In the genomic region with DNA sequence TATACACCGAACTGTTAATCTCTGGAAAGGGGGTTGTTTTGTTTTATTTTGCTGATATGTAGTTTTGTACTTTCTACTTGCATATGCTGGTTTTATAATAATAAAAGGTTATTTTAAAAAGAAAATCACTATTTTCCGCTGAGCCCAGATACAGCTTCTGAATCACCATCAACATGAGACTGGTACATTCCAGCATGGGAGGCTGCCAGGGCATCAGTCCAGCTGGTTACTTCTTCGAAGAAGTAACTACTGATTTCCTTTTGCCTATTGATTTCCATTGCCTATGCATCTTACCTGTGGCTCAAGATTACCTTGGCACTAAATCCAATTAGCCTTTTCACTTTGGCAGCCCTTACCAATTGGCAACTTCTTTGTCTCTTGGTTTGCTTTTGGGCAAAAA, we compare ENCODE assay signal across 22 cellular contexts. TPM values are rescaled to one million over a fixed set of nuclear protein-coding genes. Genes with fewer than 3 reads are reported as not detected.
DNase-seq lines count a peak whose midpoint lies in the region; ATAC-seq and TF ChIP-seq lines count a peak whose summit lies in the region.
"Had no signal": no experiment of that assay in that cellular context is flagged by ENCODE, and none has a peak within 500 bp of the region (broad histone marks: within the 10 kb centered on the region; RNA-seq: fewer than 3 reads in every experiment).

No MANE protein-coding gene starts in this region.

- POLR2A ChIA-PET in MCF 10A (lab: Yijun Ruan, JAX), result interaction anchor here (1.0 to 2.0 kb wide), 2 partner anchors 12 to 15 kb away, joined by 3 to 5 read pairs; no protein-coding TSS in a partner anchor

- H3K27ac Mint-ChIP-seq in MCF 10A (ENCODE audit: low read depth, unreplicated experiment), result no peak overlapping the region

- H3K27me3 Mint-ChIP-seq in MCF 10A (ENCODE audit: insufficient read depth, unreplicated experiment), result no peaks in the 10 kb centered on the region

- H3K4me1 ChIP-seq in GM23248 (ENCODE audit: insufficient read depth), result no peaks in the 10 kb centered on the region

- no peaks in the 10 kb centered on the region for H3K36me3 ChIP-seq in GM23248 (ENCODE audit: low read depth)

- H3F3A ChIP-seq in GM23248 (ENCODE audit: insufficient read depth), result no peaks in the 10 kb centered on the region

- no peak overlapping the region for H2AFZ ChIP-seq in GM23248

- no peak overlapping the region for H3K9ac ChIP-seq in GM23248

- no peaks in the 10 kb centered on the region for H3K27me3 ChIP-seq in GM23248 (replicated peaks; ENCODE audit: insufficient read depth)

- intact Hi-C loops in MCF 10A (cut with micrococcal nuclease), result no loop called here

- ATAC-seq in GM21619 (IDR thresholded peaks at IDR 0.05; ENCODE audit: unreplicated experiment), result no peak
- ATAC-seq: HepG2, Panc1 had no signal

- no TSS peak for BruUV-seq in MCF 10A (replicated peaks; lab: Mats Ljungman, UMichigan)

- TF ChIP-seq CTCF in astrocyte of the spinal cord (IDR thresholded peaks at IDR 0.05; ENCODE audit: low read depth, low read length), result no peak
- TF ChIP-seq CTCF in fibroblast of the aortic adventitia (IDR thresholded peaks at IDR 0.05; ENCODE audit: insufficient read depth, low read length), result no peak
- TF ChIP-seq CTCF in MCF 10A (IDR thresholded peaks at IDR 0.05; ENCODE audit: unreplicated experiment), result no peak

- DNase-seq in GM23248 (peak; percentile 74), astrocyte of the spinal cord (ENCODE audit: low read depth, low spot score) (peak; percentile 35), fibroblast of the aortic adventitia (ENCODE audit: low read depth) (peak; percentile 56), dedifferentiated amniotic fluid mesenchymal stem cell (ENCODE audit: extremely low spot score) (no peak), MCF 10A (ENCODE audit: unreplicated experiment) (no peak), SHP77 (lab: John Stamatoyannopoulos, UW) (no peak)
- DNase-seq: Calu3, DMS79 treated with DMSO at 0.1 percent for 48 hours, GF-D8, KBM-7, MM.1S, NCI-H1048, NCI-H1417, NCI-H1694, NCI-H2029 treated with DMSO at 0.1 percent for 48 hours, NCI-H446 treated with DMSO at 0.1 percent for 48 hours, NCI-H69, SHP77 treated with DMSO at 0.1 percent for 48 hours had no signal

- CTCF ChIA-PET in MCF 10A (lab: Yijun Ruan, JAX), result interaction anchor here (1.1 to 2.3 kb wide), 2 partner anchors 9 to 16 kb away, joined by 3 to 12 read pairs; no protein-coding TSS in a partner anchor

- H3K27ac ChIP-seq in GM23248, result no peak overlapping the region
- H3K27ac ChIP-seq: RWPE1 had no signal

- H3K9me2 ChIP-seq in GM23248 (ENCODE audit: insufficient read depth), result no peaks in the 10 kb centered on the region

- peaks cover 7% of the 10 kb centered on the region for H3K9me3 Mint-ChIP-seq in MCF 10A (ENCODE audit: unreplicated experiment)

- H3K4me1 Mint-ChIP-seq in MCF 10A (ENCODE audit: insufficient read depth, unreplicated experiment), result no peaks in the 10 kb centered on the region

- H3K4me3 ChIP-seq in GM23248, result no peak overlapping the region
- H3K4me3 ChIP-seq in astrocyte of the spinal cord (ENCODE audit: low read depth, low read length), result no peak overlapping the region
- H3K4me3 ChIP-seq in fibroblast of the aortic adventitia (ENCODE audit: low read depth, low read length), result no peak overlapping the region

- H3K4me2 ChIP-seq in GM23248 (ENCODE audit: unreplicated experiment), result no peak overlapping the region

- no peak overlapping the region for H3K4me3 Mint-ChIP-seq in MCF 10A (ENCODE audit: unreplicated experiment)

- peaks cover 5% of the 10 kb centered on the region for H3K36me3 Mint-ChIP-seq in MCF 10A (ENCODE audit: insufficient read depth, unreplicated experiment)

- H4K20me1 ChIP-seq in GM23248 (ENCODE audit: insufficient read depth), result no peaks in the 10 kb centered on the region

- H3K79me2 ChIP-seq in GM23248 (ENCODE audit: insufficient read depth), result no peaks in the 10 kb centered on the region

- in situ Hi-C loops in GM23248 (cut with MboI) (no loop called here), astrocyte of the spinal cord (cut with HindIII; ENCODE audit: low sequenced_read_pairs) (no loop called here)

- H3K9me3 ChIP-seq in GM23248 (ENCODE audit: low read depth), result no peaks in the 10 kb centered on the region

- WGBS in GM23248 (ENCODE audit: low coverage in 1 of 2, low lambda C conversion rate in 2 of 2, missing lambda C conversion rate in 2 of 2), 2 experiments, result 39 to 45% methylated on average over 3 of the region's 3 CpGs

RNA-seq across cellular contexts. Expression of a gene that starts 11.7 kb away (rescaled TPM):
- 64.4 and 67.0 TPM in 2 replicates for total RNA-seq in GM23248 (2014; rRNA removed; shearing (Covaris generic))
- 69.7 and 73.4 TPM in 2 replicates for polyA plus RNA-seq in GM23248 (2016; fragmentation: Nextera tagmentation; extraction: Ambion mirVana)
- total RNA-seq in fibroblast of the aortic adventitia (ENCODE audit: low replicate concordance) (133 and 243 TPM in 2 replicates), MCF 10A (2022) (71.1 and 77.2 TPM in 2 replicates)

Comparison
In these comparisons a context has a peak if more than half of its experiments do, and no peak if none do; other contexts are left out.
1. DNase-seq: peak in GM23248 (single experiment), astrocyte of the spinal cord (single experiment) and fibroblast of the aortic adventitia (single experiment); none in dedifferentiated amniotic fluid mesenchymal stem cell (single experiment), MCF 10A (single experiment) and SHP77 (0 of 2).